Comparison of ENCODE assay signal across 8 cellular contexts in genomic region chr4:120156115-120156718, GRCh38.
DNase-seq lines count a peak whose midpoint lies in the region; ATAC-seq, FAIRE-seq and TF ChIP-seq lines count a peak whose summit lies in the region.

No MANE protein-coding gene starts in this region.

- CTCF ChIA-PET in CD4-positive, alpha-beta T cell (lab: Charles Lee): interaction anchor here (1.2 kb wide), 1 partner anchor 1151 kb away, joined by 3 read pairs; no protein-coding TSS in a partner anchor

- H3K4me3 Mint-ChIP-seq in CD4-positive, alpha-beta T cell: no peak overlapping the region
- no peak overlapping the region for H3K4me3 Mint-ChIP-seq in immature natural killer cell

- H3K9me3 ChIP-seq in CD4-positive, alpha-beta T cell (ENCODE audit: control insufficient read depth, low read length): no peaks in the 10 kb centered on the region
- H3K9me3 ChIP-seq in adrenal gland (replicated peaks in 1 of 3): no peaks in the 10 kb centered on the region

- peak; percentile 55 for ATAC-seq in CD4-positive, alpha-beta T cell (ENCODE audit: poor library complexity)
- peak; percentile 75 for ATAC-seq in HG02981 (IDR thresholded peaks at IDR 0.05; ENCODE audit: unreplicated experiment)

- WGBS in adrenal gland, 4 donors: 21 to 25% (median 24%) methylated on average over 5 of the region's 5 CpGs

- TF ChIP-seq CTCF in CD4-positive, alpha-beta T cell (IDR thresholded peaks at IDR 0.05): peak; percentile 86
- peak; percentile 46 to 73 (median 66) for TF ChIP-seq CTCF in adrenal gland (IDR thresholded peaks at IDR 0.05)

- H3K27ac ChIP-seq in CD4-positive, alpha-beta T cell (ENCODE audit: low read depth, low read length): no peak overlapping the region
- H3K27ac ChIP-seq in adrenal gland: no peak overlapping the region

- POLR2A ChIA-PET in CD4-positive, alpha-beta T cell (lab: Charles Lee): no interaction called here

- no peaks in the 10 kb centered on the region for H3K4me1 ChIP-seq in adrenal gland (replicated peaks in 1 of 2)

- no peak for TF ChIP-seq POLR2A in GM12891 (IDR thresholded peaks at IDR 0.05; ENCODE audit: low read depth, low read length)
- no peak for TF ChIP-seq POLR2A in adrenal gland (IDR thresholded peaks at IDR 0.05)

- intact Hi-C loops in CD4-positive, alpha-beta T cell (cut with DNase I, micrococcal nuclease): loop anchor here (1.0 to 10.0 kb wide), 9 partner anchors 84 to 1579 kb away; no protein-coding TSS in a partner anchor
- intact Hi-C loops in adrenal gland (cut with DNase I): loop anchor here in 1 of 2 donors (5.0 kb wide), 1 partner anchor 936 kb away; no protein-coding TSS in a partner anchor

- peak in 3 of 10 experiments; percentile 3 to 9 (median 7) for DNase-seq in CD4-positive, alpha-beta T cell
- no peak for DNase-seq in GM12891 (ENCODE audit: insufficient read length, low spot score)
- peak; percentile 36 for DNase-seq in NCI-H2227 (lab: John Stamatoyannopoulos, UW; ENCODE audit: unreplicated experiment)
- DNase-seq in adrenal gland: peak in 4 of 7 donors; percentile 14 to 29 (median 18)
- DNase-seq in immature natural killer cell: peak; percentile 19 to 44 (median 25)
- peak; percentile 31 for DNase-seq in stromal cell of bone marrow (ENCODE audit: low read depth)
- no peak for DNase-seq in ecto neural progenitor cell (ENCODE audit: low spot score)

- H3K9me3 Mint-ChIP-seq in CD4-positive, alpha-beta T cell: no peaks in the 10 kb centered on the region
- H3K9me3 Mint-ChIP-seq in immature natural killer cell: no peaks in the 10 kb centered on the region

- no peaks in the 10 kb centered on the region for H3K4me1 Mint-ChIP-seq in CD4-positive, alpha-beta T cell (ENCODE audit: low read depth)
- no peaks in the 10 kb centered on the region for H3K4me1 Mint-ChIP-seq in immature natural killer cell

- no peak overlapping the region for H3K4me3 ChIP-seq in adrenal gland

- no peaks in the 10 kb centered on the region for H3K36me3 ChIP-seq in adrenal gland (replicated peaks in 1 of 2)

- no peaks in the 10 kb centered on the region for H3K36me3 Mint-ChIP-seq in CD4-positive, alpha-beta T cell (ENCODE audit: low read depth)
- H3K36me3 Mint-ChIP-seq in immature natural killer cell: no peaks in the 10 kb centered on the region

- peak; percentile 89 for FAIRE-seq in GM12891 (lab: Jason Lieb, UNC)

- H3K27ac Mint-ChIP-seq in CD4-positive, alpha-beta T cell: no peak overlapping the region
- no peak overlapping the region for H3K27ac Mint-ChIP-seq in immature natural killer cell

- H3K27me3 ChIP-seq in CD4-positive, alpha-beta T cell (ENCODE audit: control insufficient read depth, insufficient read depth, low read length): no peaks in the 10 kb centered on the region
- no peaks in the 10 kb centered on the region for H3K27me3 ChIP-seq in adrenal gland

- peaks cover 12% of the 10 kb centered on the region for H3K27me3 Mint-ChIP-seq in CD4-positive, alpha-beta T cell
- H3K27me3 Mint-ChIP-seq in immature natural killer cell (ENCODE audit: low read depth in 3 of 3): peaks cover 0 to 3% (median 0%) of the 10 kb centered on the region in 3 donors

TF ChIP-seq in GM12891, 5 proteins besides CTCF, POLR2A, EP300 and RAD21:
- TF ChIP-seq PAX5 (IDR thresholded peaks at IDR 0.05; ENCODE audit: insufficient read depth, low read length, severe bottlenecking): no peak
- no peak for TF ChIP-seq POU2F2 (IDR thresholded peaks at IDR 0.05; ENCODE audit: low read depth, low read length)
- no peak for TF ChIP-seq POLR2AphosphoS5 (IDR thresholded peaks at IDR 0.05; ENCODE audit: low read depth, low read length)
- no peak for TF ChIP-seq SPI1 (IDR thresholded peaks at IDR 0.05; ENCODE audit: low read depth, low read length)
- TF ChIP-seq TAF1 (IDR thresholded peaks at IDR 0.05; ENCODE audit: low read depth, low read length): no peak

Comparison
In these comparisons a context has a peak if more than half of its experiments do, and no peak if none do; other contexts are left out.
1. DNase-seq: peak in NCI-H2227 (single experiment), adrenal gland (4 of 7), immature natural killer cell (3 of 3) and stromal cell of bone marrow (single experiment); none in GM12891 (single experiment) and ecto neural progenitor cell (single experiment).